In the genomic region with DNA sequence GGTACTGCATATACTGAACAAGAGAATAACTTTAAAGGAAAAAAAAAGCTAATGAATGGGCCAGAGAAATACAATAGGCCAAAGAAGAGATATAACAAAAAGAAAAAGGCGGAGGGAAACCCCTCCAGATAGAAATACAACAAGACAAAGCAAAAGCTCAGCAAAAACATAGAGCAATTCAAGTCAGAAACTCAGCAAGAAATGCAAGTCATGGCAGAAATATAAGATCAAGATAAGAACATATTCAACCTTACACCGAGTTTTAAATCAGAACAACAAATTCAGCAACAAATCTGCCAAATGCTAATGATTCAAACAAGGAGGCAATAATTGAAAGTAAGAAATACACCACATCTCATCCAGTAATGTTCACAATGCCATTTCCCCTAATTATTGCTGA, we compare ENCODE assay signal across 39 cellular contexts.
"Had no signal": no experiment of that assay in that cellular context is flagged by ENCODE, and none has a peak within 500 bp of the region (broad histone marks: within the 10 kb centered on the region; RNA-seq: fewer than 3 reads in every experiment).

No MANE protein-coding gene starts in this region.

- H3K4me1 Mint-ChIP-seq: activated naive CD4-positive, alpha-beta T cell treated with anti-CD3 and anti-CD28 coated beads, Interleukin-2, amount 10 ng/mL, durations not matched to agents 7 days and 5 days; activated naive CD4-positive, alpha-beta T cell treated with anti-CD3 and anti-CD28 coated beads, Interleukin-2, amount 50 U/mL, for 24 hours; activated naive CD8-positive, alpha-beta T cell treated with anti-CD3 and anti-CD28 coated beads for 36 hours; activated naive CD8-positive, alpha-beta T cell treated with anti-CD3 and anti-CD28 coated beads, Interleukin-2, amount 10 ng/mL, durations not matched to agents 7 days and 5 days; activated naive CD8-positive, alpha-beta T cell treated with anti-CD3 and anti-CD28 coated beads, Interleukin-2, amount 50 U/mL, for 24 hours; activated T-helper 17 cell treated with anti-CD3 and anti-CD28 coated beads, Interleukin-2, amount 50 U/mL, for 72 hours; central memory CD8-positive, alpha-beta T cell had no signal

- FAIRE-seq: astrocyte, bronchial epithelial cell, colon had no signal

- H3K27me3 Mint-ChIP-seq: activated naive CD4-positive, alpha-beta T cell treated with anti-CD3 and anti-CD28 coated beads, Interleukin-2, amount 10 ng/mL, durations not matched to agents 7 days and 5 days; activated naive CD4-positive, alpha-beta T cell treated with anti-CD3 and anti-CD28 coated beads, Interleukin-2, amount 50 U/mL, for 24 hours; activated naive CD8-positive, alpha-beta T cell; activated naive CD8-positive, alpha-beta T cell treated with anti-CD3 and anti-CD28 coated beads for 36 hours; activated naive CD8-positive, alpha-beta T cell treated with anti-CD3 and anti-CD28 coated beads, Interleukin-2, amount 10 ng/mL, durations not matched to agents 7 days and 5 days; activated naive CD8-positive, alpha-beta T cell treated with anti-CD3 and anti-CD28 coated beads, Interleukin-2, amount 50 U/mL, for 24 hours; activated T-helper 17 cell treated with anti-CD3 and anti-CD28 coated beads, Interleukin-2, amount 50 U/mL, for 72 hours; central memory CD8-positive, alpha-beta T cell had no signal

- H3K36me3 Mint-ChIP-seq: activated naive CD4-positive, alpha-beta T cell treated with anti-CD3 and anti-CD28 coated beads, Interleukin-2, amount 10 ng/mL, durations not matched to agents 7 days and 5 days; activated naive CD4-positive, alpha-beta T cell treated with anti-CD3 and anti-CD28 coated beads, Interleukin-2, amount 50 U/mL, for 24 hours; activated naive CD4-positive, alpha-beta T cell treated with anti-CD3 and anti-CD28 coated beads, Interleukin-2, amount 50 U/mL, for 72 hours; activated naive CD8-positive, alpha-beta T cell; activated naive CD8-positive, alpha-beta T cell treated with anti-CD3 and anti-CD28 coated beads for 36 hours; activated naive CD8-positive, alpha-beta T cell treated with anti-CD3 and anti-CD28 coated beads, Interleukin-2, amount 10 ng/mL, durations not matched to agents 7 days and 5 days; brain had no signal

- H3K4me3 ChIP-seq: adrenal gland, ascending aorta, body of pancreas, breast epithelium, cardiac muscle cell had no signal

- DNase-seq: activated effector memory CD4-positive, alpha-beta T cell treated with anti-CD3 and anti-CD28 coated beads, Interleukin-2, amount 50 U/mL, for 16 hours; activated effector memory CD4-positive, alpha-beta T cell treated with Interleukin-2 at 50 U/mL for 16 hours; activated gamma-delta T cell; activated gamma-delta T cell treated with Interleukin-2 at 50 U/mL for 16 hours; activated naive CD4-positive, alpha-beta T cell; activated naive CD4-positive, alpha-beta T cell treated with anti-CD3 and anti-CD28 coated beads for 36 hours; activated naive CD4-positive, alpha-beta T cell treated with anti-CD3 and anti-CD28 coated beads, Interleukin-2, amount 10 ng/mL, durations not matched to agents 7 days and 5 days; activated naive CD4-positive, alpha-beta T cell treated with anti-CD3 and anti-CD28 coated beads, Interleukin-2, amount 50 U/mL, for 16 hours; activated naive CD4-positive, alpha-beta T cell treated with Interleukin-2 at 50 U/mL for 16 hours; activated naive CD8-positive, alpha-beta T cell treated with anti-CD3 and anti-CD28 coated beads for 36 hours; activated naive CD8-positive, alpha-beta T cell treated with anti-CD3 and anti-CD28 coated beads, Interleukin-2, amount 10 ng/mL, durations not matched to agents 7 days and 5 days; activated naive CD8-positive, alpha-beta T cell treated with anti-CD3 and anti-CD28 coated beads, Interleukin-2, amount 50 U/mL, for 24 hours; activated T-cell treated with anti-CD3 and anti-CD28 coated beads, Interleukin-2, amount 50 U/mL, for 4 hours; activated T-cell treated with anti-CD3 and anti-CD28 coated beads, Interleukin-2, amount 50 U/mL, for 48 hours; activated T-cell treated with anti-CD3 and anti-CD28 coated beads, Interleukin-2, amount 50 U/mL, for 72 hours; adrenal gland; amniotic stem cell; amygdala; anterior cingulate cortex; aorta; body of pancreas; brain microvascular endothelial cell; caudate nucleus; central memory CD4-positive, alpha-beta T cell; cerebellar nuclear complex had no signal

- H3K27ac Mint-ChIP-seq: activated naive CD4-positive, alpha-beta T cell treated with anti-CD3 and anti-CD28 coated beads for 36 hours; activated naive CD4-positive, alpha-beta T cell treated with anti-CD3 and anti-CD28 coated beads, Interleukin-2, amount 10 ng/mL, durations not matched to agents 7 days and 5 days; activated naive CD4-positive, alpha-beta T cell treated with anti-CD3 and anti-CD28 coated beads, Interleukin-2, amount 50 U/mL, for 24 hours; activated naive CD4-positive, alpha-beta T cell treated with anti-CD3 and anti-CD28 coated beads, Interleukin-2, amount 50 U/mL, for 72 hours; activated naive CD8-positive, alpha-beta T cell; activated naive CD8-positive, alpha-beta T cell treated with anti-CD3 and anti-CD28 coated beads for 36 hours; activated naive CD8-positive, alpha-beta T cell treated with anti-CD3 and anti-CD28 coated beads, Interleukin-2, amount 10 ng/mL, durations not matched to agents 7 days and 5 days; activated naive CD8-positive, alpha-beta T cell treated with anti-CD3 and anti-CD28 coated beads, Interleukin-2, amount 50 U/mL, for 24 hours; activated T-cell treated with anti-CD3 and anti-CD28 coated beads, Interleukin-2, amount 50 U/mL, for 72 hours; activated T-helper 1 cell treated with anti-CD3 and anti-CD28 coated beads, Interleukin-12 subunit alpha, Interleukin-12 subunit beta, Interleukin-2, Interleukin-4 antibody, amounts not matched to agents 30 ng/mL and 10 ng/mL and 1 ng/mL, durations not matched to agents 14 hours and 24 hours and 36 hours; activated T-helper 17 cell treated with anti-CD3 and anti-CD28 coated beads, Interleukin-2, amount 50 U/mL, for 72 hours; activated T-helper 2 cell treated with anti-CD3 and anti-CD28 coated beads, Interferon-gamma antibody, Interleukin-2, Interleukin-4, amounts not matched to agents 10 μg/mL and 5 μg/mL and 100 μg/mL, durations not matched to agents 14 hours and 24 hours and 36 hours; brain had no signal

- H3K27me3 ChIP-seq: adrenal gland, ascending aorta, body of pancreas, brain microvascular endothelial cell, breast epithelium, cardiac muscle cell had no signal

- H3K9me3 Mint-ChIP-seq: activated naive CD4-positive, alpha-beta T cell treated with anti-CD3 and anti-CD28 coated beads, Interleukin-2, amount 10 ng/mL, durations not matched to agents 7 days and 5 days; activated naive CD8-positive, alpha-beta T cell treated with anti-CD3 and anti-CD28 coated beads, Interleukin-2, amount 10 ng/mL, durations not matched to agents 7 days and 5 days; activated naive CD8-positive, alpha-beta T cell treated with anti-CD3 and anti-CD28 coated beads, Interleukin-2, amount 50 U/mL, for 24 hours; activated T-helper 1 cell treated with anti-CD3 and anti-CD28 coated beads, Interleukin-12 subunit alpha, Interleukin-12 subunit beta, Interleukin-2, Interleukin-4 antibody, amounts not matched to agents 30 ng/mL and 10 ng/mL and 1 ng/mL, durations not matched to agents 14 hours and 24 hours and 36 hours had no signal

- H3K9me3 ChIP-seq: adrenal gland, ascending aorta, body of pancreas, breast epithelium had no signal

- H3K27ac ChIP-seq: adrenal gland, ascending aorta, body of pancreas, brain microvascular endothelial cell, breast epithelium, cardiac muscle cell had no signal

- H3K4me1 ChIP-seq: adrenal gland, ascending aorta, body of pancreas, breast epithelium had no signal

- ATAC-seq: activated naive CD4-positive, alpha-beta T cell treated with anti-CD3 and anti-CD28 coated beads, Interleukin-2, amount 50 U/mL, for 72 hours; activated naive CD8-positive, alpha-beta T cell treated with anti-CD3 and anti-CD28 coated beads, Interleukin-2, amount 50 U/mL, for 24 hours; activated T-cell treated with anti-CD3 and anti-CD28 coated beads, Interleukin-2, amount 50 U/mL, for 4 hours; activated T-cell treated with anti-CD3 and anti-CD28 coated beads, Interleukin-2, amount 50 U/mL, for 72 hours; activated T-helper 17 cell treated with anti-CD3 and anti-CD28 coated beads, Interleukin-2, amount 50 U/mL, for 72 hours; body of pancreas had no signal

- H3K4me3 Mint-ChIP-seq: activated naive CD4-positive, alpha-beta T cell treated with anti-CD3 and anti-CD28 coated beads for 36 hours; activated naive CD4-positive, alpha-beta T cell treated with anti-CD3 and anti-CD28 coated beads, Interleukin-2, amount 10 ng/mL, durations not matched to agents 7 days and 5 days; activated naive CD4-positive, alpha-beta T cell treated with anti-CD3 and anti-CD28 coated beads, Interleukin-2, amount 50 U/mL, for 24 hours; activated naive CD8-positive, alpha-beta T cell; activated naive CD8-positive, alpha-beta T cell treated with anti-CD3 and anti-CD28 coated beads for 36 hours; activated naive CD8-positive, alpha-beta T cell treated with anti-CD3 and anti-CD28 coated beads, Interleukin-2, amount 10 ng/mL, durations not matched to agents 7 days and 5 days; activated naive CD8-positive, alpha-beta T cell treated with anti-CD3 and anti-CD28 coated beads, Interleukin-2, amount 50 U/mL, for 24 hours; activated T-cell treated with anti-CD3 and anti-CD28 coated beads, Interleukin-2, amount 50 U/mL, for 4 hours; activated T-cell treated with anti-CD3 and anti-CD28 coated beads, Interleukin-2, amount 50 U/mL, for 72 hours; activated T-helper 1 cell treated with anti-CD3 and anti-CD28 coated beads, Interleukin-12 subunit alpha, Interleukin-12 subunit beta, Interleukin-2, Interleukin-4 antibody, amounts not matched to agents 30 ng/mL and 10 ng/mL and 1 ng/mL, durations not matched to agents 14 hours and 24 hours and 36 hours; activated T-helper 17 cell treated with anti-CD3 and anti-CD28 coated beads, Interleukin-2, amount 50 U/mL, for 72 hours; brain; central memory CD8-positive, alpha-beta T cell had no signal

- H3K36me3 ChIP-seq: adrenal gland, ascending aorta, brain microvascular endothelial cell, breast epithelium, cardiac muscle cell had no signal
